Comparison of ENCODE assay signal across 17 cellular contexts in genomic region chr21:19076031-19076430, GRCh38.
A peak's percentile ranks its signal among the peaks of the same experiment; 100 is the strongest.
DNase-seq lines count a peak whose midpoint lies in the region; ATAC-seq and TF ChIP-seq lines count a peak whose summit lies in the region.
"Had no signal": no experiment of that assay in that cellular context is flagged by ENCODE, and none has a peak within 500 bp of the region (broad histone marks: within the 10 kb centered on the region; RNA-seq: fewer than 3 reads in every experiment).

No MANE protein-coding gene starts in this region.

- H3K27ac Mint-ChIP-seq in H9 (peak overlapping the region in 1 of 3 experiments; percentile 73; a peak in 2 of 7 replicates), WTC11 (peak overlapping the region; percentile 68; the same call in 1 of the 2 replicates)
- H3K27ac Mint-ChIP-seq: B cell; CD8-positive, alpha-beta memory T cell had no signal

- no peak overlapping the region for H4K5ac ChIP-seq in H9 (ENCODE audit: insufficient read length, low read depth, low read length)

- ATAC-seq in WTC11 (peak; percentile 97), GM19397 (IDR thresholded peaks at IDR 0.05; ENCODE audit: unreplicated experiment) (no peak)

- H3K27me3 Mint-ChIP-seq in H9 (ENCODE audit: low read depth) (no peaks in the 10 kb centered on the region), WTC11 (ENCODE audit: low read depth) (no peaks in the 10 kb centered on the region; the same call in 1 of the 2 replicates)
- H3K27me3 Mint-ChIP-seq: B cell; CD8-positive, alpha-beta memory T cell had no signal

- H3K36me3 Mint-ChIP-seq in H9 (ENCODE audit: insufficient read depth in 1 of 3, low read depth in 3 of 3) (peaks cover 27 to 52% (median 34%) of the 10 kb centered on the region in 3 experiments), WTC11 (peaks cover 49% of the 10 kb centered on the region)
- H3K36me3 Mint-ChIP-seq: CD8-positive, alpha-beta memory T cell had no signal

- H3K27me3 ChIP-seq in H9 (ENCODE audit: insufficient read depth, low read length) (no peaks in the 10 kb centered on the region), right atrium auricular region (no peaks in the 10 kb centered on the region), colonic mucosa (no peaks in the 10 kb centered on the region)
- H3K27me3 ChIP-seq: BLaER1 treated with 17β-estradiol and CSF1 and Interleukin-3, amounts not matched to agents 10 nM and 100 nM had no signal

- no peak overlapping the region for H2BK12ac ChIP-seq in H9 (ENCODE audit: insufficient read length, low read depth, low read length)

- H3K9me3 ChIP-seq in H9 (ENCODE audit: control insufficient read depth, low read depth, low read length) (peaks cover 12% of the 10 kb centered on the region), right atrium auricular region (peaks cover 0 to 6% of the 10 kb centered on the region in 2 donors), colonic mucosa (no peaks in the 10 kb centered on the region)

- H2AK5ac ChIP-seq in H9 (ENCODE audit: insufficient read length, low read length): no peak overlapping the region

- TF ChIP-seq CTCF in H9 (conservative IDR thresholded peaks at IDR 0.05) (no peak), WTC11 (IDR thresholded peaks at IDR 0.05) (no peak), right atrium auricular region (IDR thresholded peaks at IDR 0.05) (no peak), colonic mucosa (IDR thresholded peaks at IDR 0.05) (no peak)

- H3K4me2 ChIP-seq in H9 (ENCODE audit: insufficient read depth, insufficient read length, low read length): no peak overlapping the region
- H3K4me2 ChIP-seq: BLaER1 treated with 17β-estradiol and CSF1 and Interleukin-3, amounts not matched to agents 10 nM and 100 nM; KMS-11 had no signal

- no peak overlapping the region for H3T11ph ChIP-seq in H9 (ENCODE audit: low read length)

- H3K9me3 Mint-ChIP-seq in H9: peaks cover 39 to 44% of the 10 kb centered on the region in 2 experiments
- peaks cover 56% of the 10 kb centered on the region for H3K9me3 Mint-ChIP-seq in WTC11

- H4K91ac ChIP-seq in H9 (ENCODE audit: insufficient read length, low read depth, low read length): no peak overlapping the region

- POLR2A ChIA-PET in WTC11 (lab: Charles Lee): no interaction called here

- DNase-seq in H9 (peak; percentile 31), WTC11 (ENCODE audit: low spot score) (no peak), iPS DF 19.7 (ENCODE audit: low read depth, low spot score) (peak; percentile 2), iPS-NIHi7 (ENCODE audit: extremely low spot score) (peak; percentile 22), right atrium auricular region (ENCODE audit: low spot score) (no peak), colonic mucosa (no peak), NCI-H1105 (lab: John Stamatoyannopoulos, UW) (no peak)
- DNase-seq: CD8-positive, alpha-beta memory T cell; COR-L47; DMS 273 treated with DMSO at 0.1 percent for 48 hours; GDM1; GM23248; H7 had no signal

- H3K4me1 ChIP-seq in H9 (ENCODE audit: insufficient read depth, low read length) (no peaks in the 10 kb centered on the region; the same call in 1 of the 2 replicates), right atrium auricular region (no peaks in the 10 kb centered on the region), colonic mucosa (no peaks in the 10 kb centered on the region)
- H3K4me1 ChIP-seq: BLaER1 treated with 17β-estradiol and CSF1 and Interleukin-3, amounts not matched to agents 10 nM and 100 nM had no signal

- H2BK20ac ChIP-seq in H9 (ENCODE audit: low read depth, low read length, poor library complexity, severe bottlenecking): no peak overlapping the region

- no peak overlapping the region for H3K14ac ChIP-seq in H9 (ENCODE audit: insufficient read depth, low read length)

- H3K4me3 Mint-ChIP-seq in H9 (no peak overlapping the region), WTC11 (no peak overlapping the region)
- H3K4me3 Mint-ChIP-seq: B cell; CD8-positive, alpha-beta memory T cell had no signal

- no peak overlapping the region for H3K9ac ChIP-seq in H9 (ENCODE audit: extremely low read depth, insufficient read length, low read length)
- H3K9ac ChIP-seq in colonic mucosa (ENCODE audit: low read depth in 2 of 2, low read length in 2 of 2): no peak overlapping the region
- H3K9ac ChIP-seq: BLaER1 treated with 17β-estradiol and CSF1 and Interleukin-3, amounts not matched to agents 10 nM and 100 nM; GM23248; KMS-11 had no signal

- no peak overlapping the region for H2BK15ac ChIP-seq in H9 (ENCODE audit: low read depth, low read length)

- H4K20me1 ChIP-seq in H9 (ENCODE audit: control insufficient read depth, insufficient read depth, insufficient read length): no peaks in the 10 kb centered on the region
- H4K20me1 ChIP-seq: BLaER1 treated with 17β-estradiol and CSF1 and Interleukin-3, amounts not matched to agents 10 nM and 100 nM had no signal

- H3K18ac ChIP-seq in H9 (ENCODE audit: insufficient read length, low read depth, low read length): no peak overlapping the region

- H3K23me2 ChIP-seq in H9 (ENCODE audit: insufficient read length, low read depth, low read length, poor library complexity, severe bottlenecking): no peaks in the 10 kb centered on the region

- no peaks in the 10 kb centered on the region for H3K79me1 ChIP-seq in H9 (ENCODE audit: insufficient read depth, low read depth, low read length, poor library complexity, severe bottlenecking)

- intact Hi-C loops in colonic mucosa (cut with DNase I): no loop called here

- no peak overlapping the region for H3K4me3 ChIP-seq in right atrium auricular region
- H3K4me3 ChIP-seq in colonic mucosa: no peak overlapping the region
- H3K4me3 ChIP-seq: BLaER1 treated with 17β-estradiol and CSF1 and Interleukin-3, amounts not matched to agents 10 nM and 100 nM; GM23248 had no signal

- H3K4me1 Mint-ChIP-seq in H9 (peaks cover 3 to 14% of the 10 kb centered on the region in 2 experiments; a peak in 3 of 4 replicates), WTC11 (peaks cover 5% of the 10 kb centered on the region)
- H3K4me1 Mint-ChIP-seq: B cell; CD8-positive, alpha-beta memory T cell had no signal

- H3K56ac ChIP-seq in H9 (ENCODE audit: insufficient read length, low read depth, low read length): no peak overlapping the region

- H4K8ac ChIP-seq in H9 (replicated peaks; ENCODE audit: insufficient read length, low read depth, low read length): no peak overlapping the region

- CTCF ChIA-PET in WTC11 (lab: Charles Lee): no interaction called here

- no peak overlapping the region for H2BK120ac ChIP-seq in H9 (ENCODE audit: low read depth, low read length, poor library complexity, severe bottlenecking)

- H3K36me3 ChIP-seq in right atrium auricular region: no peaks in the 10 kb centered on the region
- no peaks in the 10 kb centered on the region for H3K36me3 ChIP-seq in colonic mucosa
- H3K36me3 ChIP-seq: BLaER1 treated with 17β-estradiol and CSF1 and Interleukin-3, amounts not matched to agents 10 nM and 100 nM had no signal

- no peak overlapping the region for H3K27ac ChIP-seq in H9 (ENCODE audit: insufficient read length, low read depth, low read length)
- no peak overlapping the region for H3K27ac ChIP-seq in right atrium auricular region
- H3K27ac ChIP-seq in colonic mucosa: no peak overlapping the region
- H3K27ac ChIP-seq: BLaER1 treated with 17β-estradiol and CSF1 and Interleukin-3, amounts not matched to agents 10 nM and 100 nM; GM23248; KMS-11 had no signal

- no peak overlapping the region for H2AFZ ChIP-seq in H9 (ENCODE audit: low read length)
- H2AFZ ChIP-seq: GM23248 had no signal

- H3K23ac ChIP-seq in H9 (ENCODE audit: insufficient read length, low read depth, low read length): no peak overlapping the region

- H2BK5ac ChIP-seq in H9 (ENCODE audit: insufficient read length, low read length): no peak overlapping the region

- no peaks in the 10 kb centered on the region for H3K79me2 ChIP-seq in H9 (ENCODE audit: insufficient read depth, low read length)

- H3K4ac ChIP-seq in H9 (ENCODE audit: low read depth, low read length): no peak overlapping the region

- WGBS in H9 (ENCODE audit: extremely low coverage, insufficient read length, low lambda C conversion rate): no CpG with 5 or more reads among the region's 1 CpG

TF ChIP-seq in WTC11, 78 proteins besides CTCF, POLR2A, EP300 and RAD21 (continues in another document):
- TF ChIP-seq ZNF425 (CRISPR knock-in tag; conservative IDR thresholded peaks at IDR 0.05) (no peak), E2F4 (CRISPR knock-in tag; IDR thresholded peaks at IDR 0.05; ENCODE audit: borderline replicate concordance, low read depth) (no peak)

Comparison
In these comparisons a context has a peak if more than half of its experiments do, and no peak if none do; other contexts are left out.
1. DNase-seq: peak in H9 (single experiment), iPS DF 19.7 (single experiment) and iPS-NIHi7 (single experiment); none in WTC11 (single experiment), right atrium auricular region (single experiment), colonic mucosa (single experiment) and NCI-H1105 (single experiment).